In genomic region chr13:29923554-29924481, GRCh38 we compare ENCODE assay signal across 8 cellular contexts.
A peak's percentile ranks its signal among the peaks of the same experiment; 100 is the strongest.
DNase-seq lines count a peak whose midpoint lies in the region; ATAC-seq and TF ChIP-seq lines count a peak whose summit lies in the region.

No MANE protein-coding gene starts in this region.

- peaks cover 26% of the 10 kb centered on the region for H3K4me1 ChIP-seq in lower lobe of right lung

- CTCF ChIA-PET in activated CD4-positive, alpha-beta T cell treated with anti-CD3 and anti-CD28 coated beads for 36 hours (lab: Charles Lee): interaction anchor here (0.6 to 4.1 kb wide), 34 partner anchors 9 to 371 kb away, joined by 3 to 63 read pairs (median 4); partner anchors contain the start of genes SLC7A1 and UBL3

- H3K9me3 Mint-ChIP-seq in activated CD4-positive, alpha-beta T cell treated with anti-CD3 and anti-CD28 coated beads for 36 hours (ENCODE audit: low read depth): no peaks in the 10 kb centered on the region

- H3K36me3 Mint-ChIP-seq in activated CD4-positive, alpha-beta T cell treated with anti-CD3 and anti-CD28 coated beads for 36 hours (ENCODE audit: low read depth): no peaks in the 10 kb centered on the region

- H3K27ac Mint-ChIP-seq in activated CD4-positive, alpha-beta T cell treated with anti-CD3 and anti-CD28 coated beads for 36 hours: no peak overlapping the region

- no peaks in the 10 kb centered on the region for H3K27me3 ChIP-seq in lower lobe of right lung (ENCODE audit: low read depth)

- peaks cover 41% of the 10 kb centered on the region for H3K4me1 Mint-ChIP-seq in activated CD4-positive, alpha-beta T cell treated with anti-CD3 and anti-CD28 coated beads for 36 hours

- DNase-seq in GM12864 (ENCODE audit: low read depth): no peak
- peak; percentile 68 for DNase-seq in NB4 (ENCODE audit: low read depth)
- peak; percentile 88 for DNase-seq in activated CD4-positive, alpha-beta T cell treated with anti-CD3 and anti-CD28 coated beads for 36 hours
- peak; percentile 96 for DNase-seq in dedifferentiated amniotic fluid mesenchymal stem cell (ENCODE audit: extremely low spot score)
- DNase-seq in lower lobe of right lung: peak; percentile 90
- peak; percentile 19 to 69 (median 47) for DNase-seq in stimulated activated CD4-positive, alpha-beta T cell treated with anti-CD3 and anti-CD28 coated beads, TNF-alpha, amount 100 ng/mL, for 24 hours (ENCODE audit: low read depth in 3 of 3)
- no peak for DNase-seq in NCI-H1694 treated with DMSO at 0.1 percent for 48 hours (lab: John Stamatoyannopoulos, UW)

- intact Hi-C loops in activated CD4-positive, alpha-beta T cell treated with anti-CD3 and anti-CD28 coated beads for 36 hours (cut with DNase I, micrococcal nuclease): loop anchor here (1.0 to 5.0 kb wide), 5 partner anchors 11 to 153 kb away; partner anchors contain the start of gene UBL3 (in 1 of the 2)
- intact Hi-C loops in lower lobe of right lung (cut with DNase I): no loop called here

- H3K4me3 ChIP-seq in GM12864 (ENCODE audit: low read depth, low read length) (no peak overlapping the region), NB4 (ENCODE audit: low read depth, low read length) (no peak overlapping the region), lower lobe of right lung (no peak overlapping the region)

- no peaks in the 10 kb centered on the region for H3K27me3 Mint-ChIP-seq in activated CD4-positive, alpha-beta T cell treated with anti-CD3 and anti-CD28 coated beads for 36 hours

- peak; percentile 94 for TF ChIP-seq CTCF in GM12864 (IDR thresholded peaks at IDR 0.05; ENCODE audit: low read depth, low read length, missing control alignments)
- peak; percentile 97 for TF ChIP-seq CTCF in NB4 (IDR thresholded peaks at IDR 0.05; ENCODE audit: low read depth, low read length)
- peak; percentile 83 for TF ChIP-seq CTCF in lower lobe of right lung (IDR thresholded peaks at IDR 0.05)

- no peaks in the 10 kb centered on the region for H3K36me3 ChIP-seq in lower lobe of right lung

- peak; percentile 97 for ATAC-seq in activated CD4-positive, alpha-beta T cell treated with anti-CD3 and anti-CD28 coated beads for 36 hours
- ATAC-seq in lower lobe of right lung: peak; percentile 93
- ATAC-seq in GM21423 (IDR thresholded peaks at IDR 0.05; ENCODE audit: unreplicated experiment): no peak

- TF ChIP-seq POLR2A in NB4 (IDR thresholded peaks at IDR 0.05; ENCODE audit: extremely low read depth, insufficient read length): no peak

- no peak overlapping the region for H3K4me3 Mint-ChIP-seq in activated CD4-positive, alpha-beta T cell treated with anti-CD3 and anti-CD28 coated beads for 36 hours

- peak overlapping the region; percentile 81 for H3K27ac ChIP-seq in lower lobe of right lung

- H3K9me3 ChIP-seq in lower lobe of right lung: no peaks in the 10 kb centered on the region

- POLR2A ChIA-PET in activated CD4-positive, alpha-beta T cell treated with anti-CD3 and anti-CD28 coated beads for 36 hours (lab: Charles Lee): no interaction called here

Comparison
In these comparisons a context has a peak if more than half of its experiments do, and no peak if none do; other contexts are left out.
1. DNase-seq: peak in NB4 (single experiment), activated CD4-positive, alpha-beta T cell treated with anti-CD3 and anti-CD28 coated beads for 36 hours (single experiment), dedifferentiated amniotic fluid mesenchymal stem cell (single experiment), lower lobe of right lung (single experiment) and stimulated activated CD4-positive, alpha-beta T cell treated with anti-CD3 and anti-CD28 coated beads, TNF-alpha, amount 100 ng/mL, for 24 hours (3 of 3); none in GM12864 (single experiment) and NCI-H1694 treated with DMSO at 0.1 percent for 48 hours (single experiment).
2. Peak in every context shown above with its lines, with median percentiles within 50 percentile points of each other: CTCF ChIP-seq.